In the genomic region with DNA sequence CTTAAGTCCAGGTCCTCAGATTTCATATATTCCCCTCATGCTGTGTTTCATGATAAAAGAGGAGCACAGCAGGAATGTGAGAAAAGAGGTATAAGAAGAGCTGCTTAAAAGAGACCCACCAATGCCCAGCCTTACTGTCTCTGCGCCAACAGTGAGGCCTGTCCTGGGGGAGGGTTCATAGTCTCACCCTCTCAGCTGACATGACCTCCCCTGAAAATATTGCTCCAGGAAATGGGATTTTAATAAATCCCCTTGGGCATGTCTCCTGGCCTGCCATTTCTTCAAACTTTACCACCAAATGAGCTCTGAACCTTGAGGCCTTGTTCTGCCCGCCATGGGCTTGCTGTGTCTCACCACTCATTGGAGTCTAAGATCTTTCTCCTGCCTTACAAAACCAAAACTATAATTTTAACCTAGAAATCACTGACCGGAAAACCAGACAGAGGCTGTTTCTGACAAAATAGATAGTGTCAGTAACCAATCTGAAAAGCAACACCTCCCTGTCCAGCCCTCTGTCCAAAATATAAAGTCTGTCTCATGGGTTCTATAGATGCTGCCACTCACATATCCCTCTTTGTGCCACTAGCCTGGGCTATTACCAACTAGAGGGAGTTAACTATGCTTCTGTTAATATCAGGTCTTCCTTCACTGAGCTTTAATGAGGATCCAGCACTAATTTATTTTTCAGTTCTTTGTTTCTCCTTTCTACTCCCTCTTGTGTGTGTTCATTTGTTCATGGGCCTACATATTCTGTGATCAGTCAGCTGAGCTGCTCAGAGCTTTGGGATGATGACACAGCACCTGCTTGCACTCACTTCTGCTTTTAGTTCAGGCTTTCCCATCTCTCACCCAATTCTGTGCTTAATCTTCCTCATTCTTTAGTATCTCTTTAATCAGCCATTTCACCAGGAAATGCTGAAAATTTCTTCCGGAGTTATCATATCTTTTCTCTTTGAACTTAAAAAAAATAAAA, we compare ENCODE assay signal across 9 cellular contexts. TPM values are rescaled to one million over a fixed set of nuclear protein-coding genes. Genes with fewer than 3 reads are reported as not detected.
DNase-seq lines count a peak whose midpoint lies in the region; ATAC-seq and TF ChIP-seq lines count a peak whose summit lies in the region.
"Had no signal": no experiment of that assay in that cellular context is flagged by ENCODE, and none has a peak within 500 bp of the region (broad histone marks: within the 10 kb centered on the region; RNA-seq: fewer than 3 reads in every experiment).

A gene with protein sequence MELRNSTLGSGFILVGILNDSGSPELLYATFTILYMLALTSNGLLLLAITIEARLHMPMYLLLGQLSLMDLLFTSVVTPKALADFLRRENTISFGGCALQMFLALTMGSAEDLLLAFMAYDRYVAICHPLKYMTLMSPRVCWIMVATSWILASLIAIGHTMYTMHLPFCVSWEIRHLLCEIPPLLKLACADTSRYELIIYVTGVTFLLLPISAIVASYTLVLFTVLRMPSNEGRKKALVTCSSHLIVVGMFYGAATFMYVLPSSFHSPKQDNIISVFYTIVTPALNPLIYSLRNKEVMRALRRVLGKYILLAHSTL (minus strand): TSS at position 51 of the 973 bp plus-strand sequence. CDS start 3,019 bp downstream, outside the sequence.

- TF ChIP-seq POLR2A in NB4 (IDR thresholded peaks at IDR 0.05; ENCODE audit: extremely low read depth, insufficient read length) = no peak

- no peak within 1 kb of the TSS for H3K4me3 ChIP-seq in NB4 (ENCODE audit: low read depth, low read length)

- TF ChIP-seq CTCF in NB4 (IDR thresholded peaks at IDR 0.05; ENCODE audit: low read depth, low read length) = no peak

- peak; percentile 93 for ATAC-seq in HG02852 (IDR thresholded peaks at IDR 0.05; ENCODE audit: unreplicated experiment)
- ATAC-seq: Panc1 had no signal

- DNase-seq in GM19238 (ENCODE audit: insufficient read length, low spot score) (peak; percentile 7), NB4 (ENCODE audit: low read depth) (peak; percentile 59), renal cortical epithelial cell (ENCODE audit: low read depth) (peak; percentile 8), NCI-H82 treated with DMSO at 0.1 percent for 48 hours (lab: John Stamatoyannopoulos, UW; ENCODE audit: unreplicated experiment) (no peak)
- DNase-seq in central memory CD4-positive, alpha-beta T cell = no peak
- DNase-seq in activated effector memory CD4-positive, alpha-beta T cell treated with anti-CD3 and anti-CD28 coated beads, Interleukin-2, amount 50 U/mL, for 16 hours = no peak
- DNase-seq: activated T-cell treated with anti-CD3 and anti-CD28 coated beads, Interleukin-2, amount 50 U/mL, for 24 hours had no signal

RNA-seq across cellular contexts. Expression of the gene that starts here (rescaled TPM):
- 0.25 and 0.35 TPM in 2 replicates for total RNA-seq in renal cortical epithelial cell

Comparison
In these comparisons a context has a peak if more than half of its experiments do, and no peak if none do; other contexts are left out.
1. Peak in DNase-seq in renal cortical epithelial cell; RNA of the gene not detected or under 1 TPM.
2. DNase-seq: peak in GM19238 (single experiment) and NB4 (single experiment); none in central memory CD4-positive, alpha-beta T cell (single experiment), activated effector memory CD4-positive, alpha-beta T cell treated with anti-CD3 and anti-CD28 coated beads, Interleukin-2, amount 50 U/mL, for 16 hours (single experiment) and NCI-H82 treated with DMSO at 0.1 percent for 48 hours (single experiment).